Comparison of ENCODE assay signal across 11 cellular contexts in genomic region chr3:153290278-153291015, GRCh38.
A peak's percentile ranks its signal among the peaks of the same experiment; 100 is the strongest.
DNase-seq lines count a peak whose midpoint lies in the region; ATAC-seq, FAIRE-seq and TF ChIP-seq lines count a peak whose summit lies in the region.
"Had no signal": no experiment of that assay in that cellular context is flagged by ENCODE, and none has a peak within 500 bp of the region (broad histone marks: within the 10 kb centered on the region; RNA-seq: fewer than 3 reads in every experiment).

No MANE protein-coding gene starts in this region.

- FAIRE-seq in D721Med (lab: Jason Lieb, UNC) (no peak), colon (lab: Jason Lieb, UNC) (peak; percentile 70)

- H3K79me1 ChIP-seq in mesenchymal stem cell (replicated peaks; ENCODE audit: low read length, poor library complexity, severe bottlenecking): no peaks in the 10 kb centered on the region

- peak; percentile 15 for TF ChIP-seq CTCF in D721Med (IDR thresholded peaks at IDR 0.05; ENCODE audit: insufficient read depth, missing control alignments)

- H3K27me3 ChIP-seq in mesenchymal stem cell (ENCODE audit: control insufficient read depth in 1 of 2, insufficient read depth in 1 of 2, low read length in 2 of 2): no peaks in the 10 kb centered on the region

- no peak overlapping the region for H2BK5ac ChIP-seq in mesenchymal stem cell (ENCODE audit: low read depth, low read length, poor library complexity, severe bottlenecking)

- H3K27ac ChIP-seq in mesenchymal stem cell (ENCODE audit: low read length, poor library complexity, severe bottlenecking): no peak overlapping the region

- no peak overlapping the region for H4K91ac ChIP-seq in mesenchymal stem cell (ENCODE audit: low read length)

- no peak overlapping the region for H3K14ac ChIP-seq in mesenchymal stem cell (ENCODE audit: low read length in 2 of 2)

- no peak overlapping the region for H3K23ac ChIP-seq in mesenchymal stem cell (ENCODE audit: low read length in 2 of 2)

- peak overlapping the region; percentile 61 for H3K9ac ChIP-seq in mesenchymal stem cell (ENCODE audit: low read length)

- WGBS in mesenchymal stem cell: no CpG with 5 or more reads among the region's 1 CpG

- no peaks in the 10 kb centered on the region for H3K36me3 ChIP-seq in mesenchymal stem cell (ENCODE audit: control insufficient read depth in 1 of 2, insufficient read depth in 2 of 2, low read depth in 1 of 2, low read length in 2 of 2)

- H2BK15ac ChIP-seq in mesenchymal stem cell (ENCODE audit: low read depth, poor library complexity, severe bottlenecking): no peak overlapping the region

- H3K18ac ChIP-seq in mesenchymal stem cell (ENCODE audit: low read depth in 1 of 2, low read length in 2 of 2): no peak overlapping the region

- H3K4me1 ChIP-seq in mesenchymal stem cell (ENCODE audit: control insufficient read depth, insufficient read depth, low read depth, low read length): no peaks in the 10 kb centered on the region

- ATAC-seq in HG02938 (IDR thresholded peaks at IDR 0.05; ENCODE audit: unreplicated experiment): no peak

- no peaks in the 10 kb centered on the region for H3K9me3 ChIP-seq in mesenchymal stem cell (ENCODE audit: control insufficient read depth, low read length)

- no peak overlapping the region for H3K4ac ChIP-seq in mesenchymal stem cell (ENCODE audit: low read depth in 1 of 2, low read length in 2 of 2)

- H2AK5ac ChIP-seq in mesenchymal stem cell (ENCODE audit: low read length, severe bottlenecking): no peak overlapping the region

- DNase-seq in D721Med (ENCODE audit: insufficient read length, low spot score) (no peak), NAMALWA (ENCODE audit: low spot score) (peak; percentile 27), mesenchymal stem cell (peak; percentile 18), cerebellar cortex (ENCODE audit: low spot score) (no peak), AG08396 (ENCODE audit: low spot score) (no peak)
- no peak for DNase-seq in stimulated activated CD4-positive, alpha-beta T cell treated with anti-CD3 and anti-CD28 coated beads, Interleukin-4, amount 100 ng/mL, for 1 hour
- DNase-seq: aorta, NCI-H510A treated with DMSO at 0.1 percent for 48 hours had no signal

- no peak overlapping the region for H2BK120ac ChIP-seq in mesenchymal stem cell (ENCODE audit: low read depth, low read length)

- no peak overlapping the region for H4K8ac ChIP-seq in mesenchymal stem cell (ENCODE audit: low read length)

- no peak overlapping the region for H2AFZ ChIP-seq in mesenchymal stem cell (ENCODE audit: low read depth, low read length)

- H3K4me2 ChIP-seq in mesenchymal stem cell (ENCODE audit: low read length, poor library complexity, severe bottlenecking): no peak overlapping the region

- H2BK12ac ChIP-seq in mesenchymal stem cell (ENCODE audit: low read length in 2 of 2): no peak overlapping the region

- H3K4me3 ChIP-seq in mesenchymal stem cell (ENCODE audit: insufficient read depth in 1 of 2, low read depth in 1 of 2, low read length in 2 of 2): no peak overlapping the region
- H3K4me3 ChIP-seq: skin epidermis had no signal

Comparison
In these comparisons a context has a peak if more than half of its experiments do, and no peak if none do; other contexts are left out.
1. DNase-seq: peak in NAMALWA (single experiment) and mesenchymal stem cell (single experiment); none in D721Med (single experiment), cerebellar cortex (single experiment), stimulated activated CD4-positive, alpha-beta T cell treated with anti-CD3 and anti-CD28 coated beads, Interleukin-4, amount 100 ng/mL, for 1 hour (single experiment) and AG08396 (single experiment).